In genomic region chrX:153966283-153966688, GRCh38 we compare ENCODE assay signal across 9 cellular contexts. TPM values are rescaled to one million over a fixed set of nuclear protein-coding genes. Genes with fewer than 3 reads are reported as not detected.
DNase-seq lines count a peak whose midpoint lies in the region; ATAC-seq, FAIRE-seq and TF ChIP-seq lines count a peak whose summit lies in the region.
"Had no signal": no experiment of that assay in that cellular context is flagged by ENCODE, and none has a peak within 500 bp of the region (broad histone marks: within the 10 kb centered on the region; RNA-seq: fewer than 3 reads in every experiment).

No MANE protein-coding gene starts in this region.

- peak overlapping the region; percentile 86 for H3K27ac Mint-ChIP-seq in activated T-cell treated with anti-CD3 and anti-CD28 coated beads, Interleukin-2, amount 50 U/mL, for 72 hours
- peak overlapping the region; percentile 66 for H3K27ac Mint-ChIP-seq in astrocyte (ENCODE audit: unreplicated experiment)

- H3K27me3 ChIP-seq in astrocyte (ENCODE audit: insufficient read depth, low read length) (no peaks in the 10 kb centered on the region), lower lobe of right lung (ENCODE audit: low read depth) (no peaks in the 10 kb centered on the region), tibial artery (no peaks in the 10 kb centered on the region), MM.1S (replicated peaks; ENCODE audit: insufficient read depth, low read length) (no peaks in the 10 kb centered on the region)

- H3K4me1 Mint-ChIP-seq in activated T-cell treated with anti-CD3 and anti-CD28 coated beads, Interleukin-2, amount 50 U/mL, for 72 hours (ENCODE audit: low read depth) = peaks cover 34% of the 10 kb centered on the region
- H3K4me1 Mint-ChIP-seq in astrocyte (ENCODE audit: low read depth, unreplicated experiment) = peaks cover 18% of the 10 kb centered on the region

- H3K79me2 ChIP-seq in astrocyte (ENCODE audit: insufficient read depth, low read length) = peaks cover 95% of the 10 kb centered on the region
- peaks cover 94% of the 10 kb centered on the region for H3K79me2 ChIP-seq in MM.1S (ENCODE audit: low read length)

- TF ChIP-seq CTCF in astrocyte (IDR thresholded peaks at IDR 0.05; ENCODE audit: insufficient read depth, low read depth, low read length) (no peak), lower lobe of right lung (IDR thresholded peaks at IDR 0.05) (no peak), tibial artery (IDR thresholded peaks at IDR 0.05) (no peak), MM.1S (IDR thresholded peaks at IDR 0.05; ENCODE audit: low read length) (no peak)

- no peaks in the 10 kb centered on the region for H3K9me3 Mint-ChIP-seq in activated T-cell treated with anti-CD3 and anti-CD28 coated beads, Interleukin-2, amount 50 U/mL, for 72 hours
- H3K9me3 Mint-ChIP-seq in astrocyte (ENCODE audit: unreplicated experiment) = no peaks in the 10 kb centered on the region

- intact Hi-C loops in lower lobe of right lung (cut with DNase I) (no loop called here), tibial artery (cut with DNase I; ENCODE audit: low total_unique reads) (no loop called here)

- FAIRE-seq in astrocyte (lab: Jason Lieb, UNC) = no peak

- H3F3A ChIP-seq in MM.1S (ENCODE audit: insufficient read depth, low read length) = peaks cover 22% of the 10 kb centered on the region

- H3K27me3 Mint-ChIP-seq in activated T-cell treated with anti-CD3 and anti-CD28 coated beads, Interleukin-2, amount 50 U/mL, for 72 hours (ENCODE audit: low read depth) = no peaks in the 10 kb centered on the region
- no peaks in the 10 kb centered on the region for H3K27me3 Mint-ChIP-seq in astrocyte (ENCODE audit: low read depth, unreplicated experiment)

- peak overlapping the region; percentile 100 for H3K4me3 Mint-ChIP-seq in activated T-cell treated with anti-CD3 and anti-CD28 coated beads, Interleukin-2, amount 50 U/mL, for 72 hours
- H3K4me3 Mint-ChIP-seq in astrocyte (ENCODE audit: unreplicated experiment) = peak overlapping the region; percentile 73

- H3K9me2 ChIP-seq in MM.1S (replicated peaks; ENCODE audit: insufficient read depth, low read length) = no peaks in the 10 kb centered on the region

- H3K4me2 ChIP-seq in astrocyte (ENCODE audit: low read length) (peak overlapping the region; percentile 93), MM.1S (ENCODE audit: low read depth, low read length) (no peak overlapping the region)

- no peak for DNase-seq in activated T-cell treated with anti-CD3 and anti-CD28 coated beads, Interleukin-2, amount 50 U/mL, for 72 hours
- no peak for DNase-seq in activated T-cell treated with anti-CD3 and anti-CD28 coated beads, Interleukin-2, amount 50 U/mL, for 1 hour
- DNase-seq in astrocyte (ENCODE audit: low read depth) (peak; percentile 46), lower lobe of right lung (no peak), tibial artery (peak in 1 of 2 donors; percentile 81), MM.1S (no peak)
- DNase-seq: NCI-H1417 treated with DMSO at 0.1 percent for 48 hours had no signal

- H3K9me3 ChIP-seq in astrocyte (ENCODE audit: insufficient read depth, low read depth, low read length) (no peaks in the 10 kb centered on the region), lower lobe of right lung (no peaks in the 10 kb centered on the region), tibial artery (peaks cover 0 to under 1% (median 0%) of the 10 kb centered on the region in 3 donors), MM.1S (replicated peaks; ENCODE audit: insufficient read depth, low read length) (no peaks in the 10 kb centered on the region)

- no peak overlapping the region for H3K4me3 ChIP-seq in astrocyte (ENCODE audit: insufficient read depth, low read depth, low read length)
- H3K4me3 ChIP-seq in lower lobe of right lung = no peak overlapping the region
- no peak overlapping the region for H3K4me3 ChIP-seq in tibial artery
- H3K4me3 ChIP-seq in MM.1S (ENCODE audit: low read length) = no peak overlapping the region

- ATAC-seq in activated T-cell treated with anti-CD3 and anti-CD28 coated beads, Interleukin-2, amount 50 U/mL, for 72 hours (replicated peaks in 1 of 2) = no peak
- ATAC-seq in lower lobe of right lung (no peak), HG02759 (IDR thresholded peaks at IDR 0.05; ENCODE audit: unreplicated experiment) (no peak), HG02763 (IDR thresholded peaks at IDR 0.05; ENCODE audit: unreplicated experiment) (no peak)

- H4K20me1 ChIP-seq in astrocyte (ENCODE audit: insufficient read depth, low read length) (peaks cover 84% of the 10 kb centered on the region), MM.1S (ENCODE audit: insufficient read depth, low read length) (peaks cover 23% of the 10 kb centered on the region)

- H3K27ac ChIP-seq in astrocyte (ENCODE audit: low read depth, low read length) = no peak overlapping the region
- H3K27ac ChIP-seq in lower lobe of right lung = peak overlapping the region; percentile 64
- H3K27ac ChIP-seq in tibial artery = peak overlapping the region; percentile 98 to 99
- no peak overlapping the region for H3K27ac ChIP-seq in MM.1S (ENCODE audit: low read length)

- H3K9ac ChIP-seq in astrocyte (ENCODE audit: low read length) (peak overlapping the region; percentile 22), MM.1S (ENCODE audit: low read length) (no peak overlapping the region)

- H3K36me3 ChIP-seq in astrocyte (ENCODE audit: insufficient read depth, low read length) (no peaks in the 10 kb centered on the region), lower lobe of right lung (peaks cover 27% of the 10 kb centered on the region), tibial artery (peaks cover 8 to 32% (median 25%) of the 10 kb centered on the region in 3 donors), MM.1S (replicated peaks; ENCODE audit: insufficient read depth, low read length) (no peaks in the 10 kb centered on the region; the same call in 1 of the 2 replicates)

- peaks cover 7 to 11% of the 10 kb centered on the region in 2 donors for H3K36me3 Mint-ChIP-seq in activated T-cell treated with anti-CD3 and anti-CD28 coated beads, Interleukin-2, amount 50 U/mL, for 72 hours (ENCODE audit: insufficient read depth in 2 of 2)
- peaks cover 2% of the 10 kb centered on the region for H3K36me3 Mint-ChIP-seq in astrocyte (ENCODE audit: low read depth, unreplicated experiment)

- peaks cover 33% of the 10 kb centered on the region for H3K4me1 ChIP-seq in astrocyte (ENCODE audit: insufficient read depth, low read length)
- peaks cover 33% of the 10 kb centered on the region for H3K4me1 ChIP-seq in lower lobe of right lung
- peaks cover 0 to 45% (median 37%) of the 10 kb centered on the region in 4 donors for H3K4me1 ChIP-seq in tibial artery
- peaks cover 15% of the 10 kb centered on the region; the same call in 1 of the 2 replicates for H3K4me1 ChIP-seq in MM.1S (ENCODE audit: low read length)

- H2AFZ ChIP-seq in astrocyte (ENCODE audit: low read depth, low read length) (no peak overlapping the region), MM.1S (ENCODE audit: low read length) (no peak overlapping the region)

RNA-seq across cellular contexts. Expression of gene HCFC1, which starts 5.3 kb away (rescaled TPM):
- total RNA-seq in activated T-cell treated with anti-CD3 and anti-CD28 coated beads, Interleukin-2, amount 50 U/mL, for 72 hours = 10 to 100 TPM; 59.3 to 65.8 TPM
- 58.1 and 61.2 TPM in 2 replicates for total RNA-seq in astrocyte
- total RNA-seq in lower lobe of right lung = 48.4 TPM

RNA-seq across cellular contexts. Expression of gene TMEM187, which starts 6.3 kb away (rescaled TPM):
- 1 to 10 TPM; 9.1 to 9.8 TPM for total RNA-seq in activated T-cell treated with anti-CD3 and anti-CD28 coated beads, Interleukin-2, amount 50 U/mL, for 72 hours
- total RNA-seq in astrocyte (8.6 and 10.6 TPM in 2 replicates), lower lobe of right lung (7.6 TPM)

RNA-seq across cellular contexts. Expression of gene RENBP, which starts 21.8 kb away (rescaled TPM):
- total RNA-seq in activated T-cell treated with anti-CD3 and anti-CD28 coated beads, Interleukin-2, amount 50 U/mL, for 72 hours = 10 to 100 TPM; 11.6 to 13.9 TPM
- 1.7 and 2.2 TPM in 2 replicates for total RNA-seq in astrocyte
- total RNA-seq in lower lobe of right lung = 57.0 TPM

RNA-seq across cellular contexts. Expression of gene NAA10, which starts 31.4 kb away (rescaled TPM):
- 10 to 100 TPM; 76.7 to 94.1 TPM for total RNA-seq in activated T-cell treated with anti-CD3 and anti-CD28 coated beads, Interleukin-2, amount 50 U/mL, for 72 hours
- total RNA-seq in astrocyte (134 and 144 TPM in 2 replicates), lower lobe of right lung (69.2 TPM)

RNA-seq across cellular contexts. Expression of gene ARHGAP4, which starts 40.2 kb away (rescaled TPM):
- total RNA-seq in activated T-cell treated with anti-CD3 and anti-CD28 coated beads, Interleukin-2, amount 50 U/mL, for 72 hours = 100 to 1,000 TPM; 147 to 158 TPM
- total RNA-seq in astrocyte = 3.9 and 4.3 TPM in 2 replicates
- total RNA-seq in lower lobe of right lung = 70.7 TPM

Comparison
In these comparisons a context has a peak if more than half of its experiments do, and no peak if none do; other contexts are left out.
1. H3K27ac ChIP-seq: peak in lower lobe of right lung (single experiment) and tibial artery (2 of 2); none in astrocyte (single experiment) and MM.1S (single experiment).